ENCODE assay signal across 13 cellular contexts in genomic region chr5:177430972-177431316, GRCh38. TPM values are rescaled to one million over a fixed set of nuclear protein-coding genes. Genes with fewer than 3 reads are reported as not detected.
DNase-seq lines count a peak whose midpoint lies in the region; ATAC-seq, FAIRE-seq and TF ChIP-seq lines count a peak whose summit lies in the region.
"Had no signal": no experiment of that assay in that cellular context is flagged by ENCODE, and none has a peak within 500 bp of the region (broad histone marks: within the 10 kb centered on the region; RNA-seq: fewer than 3 reads in every experiment).

No MANE protein-coding gene starts in this region.

- H3K9me3 Mint-ChIP-seq in activated T-helper 17 cell treated with anti-CD3 and anti-CD28 coated beads, Interleukin-2, amount 50 U/mL, for 72 hours = no peaks in the 10 kb centered on the region
- H3K9me3 Mint-ChIP-seq in neural progenitor cell = no peaks in the 10 kb centered on the region

- peaks cover 1% of the 10 kb centered on the region for H3F3A ChIP-seq in neural progenitor cell (ENCODE audit: low read depth)

- no peak overlapping the region for H3K4me3 ChIP-seq in GM06990 (replicated peaks; ENCODE audit: low read depth, low read length)
- H3K4me3 ChIP-seq in Jurkat, Clone E6-1 (ENCODE audit: low read length) = peak overlapping the region; percentile 50
- H3K4me3 ChIP-seq in neural progenitor cell = no peak overlapping the region

- H3K4me1 Mint-ChIP-seq in activated T-helper 17 cell treated with anti-CD3 and anti-CD28 coated beads, Interleukin-2, amount 50 U/mL, for 72 hours = peaks cover 25% of the 10 kb centered on the region
- H3K4me1 Mint-ChIP-seq in neural progenitor cell = peaks cover 23% of the 10 kb centered on the region

- H4K20me1 ChIP-seq in neural progenitor cell (ENCODE audit: low read depth) = peaks cover 33% of the 10 kb centered on the region

- H3K4me1 ChIP-seq in neural progenitor cell = peaks cover 9% of the 10 kb centered on the region

- no peaks in the 10 kb centered on the region for H3K27me3 Mint-ChIP-seq in activated T-helper 17 cell treated with anti-CD3 and anti-CD28 coated beads, Interleukin-2, amount 50 U/mL, for 72 hours
- H3K27me3 Mint-ChIP-seq in neural progenitor cell (ENCODE audit: insufficient read depth, low read depth) = peaks cover 2% of the 10 kb centered on the region

- H3K36me3 ChIP-seq in GM06990 (ENCODE audit: control insufficient read depth, insufficient read depth, low read length) = peaks cover 39% of the 10 kb centered on the region
- H3K36me3 ChIP-seq in neural progenitor cell = no peaks in the 10 kb centered on the region

- no peak for TF ChIP-seq POLR2A in H54 (IDR thresholded peaks at IDR 0.05; ENCODE audit: low read depth, low read length)

- no peaks in the 10 kb centered on the region for H3K9me3 ChIP-seq in neural progenitor cell (ENCODE audit: low read depth)

- H3K9ac ChIP-seq in neural progenitor cell = no peak overlapping the region

- no peak overlapping the region for H2AFZ ChIP-seq in neural progenitor cell (replicated peaks)

- peak overlapping the region; percentile 75 for H3K27ac Mint-ChIP-seq in activated T-helper 17 cell treated with anti-CD3 and anti-CD28 coated beads, Interleukin-2, amount 50 U/mL, for 72 hours
- H3K27ac Mint-ChIP-seq in neural progenitor cell = no peak overlapping the region

- no peak for FAIRE-seq in H54 (lab: Jason Lieb, UNC)
- FAIRE-seq: RCC 7860 had no signal

- no peaks in the 10 kb centered on the region for H3K27me3 ChIP-seq in GM06990 (replicated peaks; ENCODE audit: control insufficient read depth, insufficient read depth, low read length)
- no peaks in the 10 kb centered on the region for H3K27me3 ChIP-seq in neural progenitor cell

- no peak overlapping the region for H3K27ac ChIP-seq in neural progenitor cell

- DNase-seq in GM06990 (ENCODE audit: extremely low read depth, insufficient read length) (peak; percentile 49), neural progenitor cell (ENCODE audit: low spot score) (no peak), H54 (ENCODE audit: insufficient read length, low spot score) (no peak), NCI-H748 (lab: John Stamatoyannopoulos, UW; ENCODE audit: unreplicated experiment) (no peak), NCI-H1694 treated with DMSO at 0.1 percent for 48 hours (lab: John Stamatoyannopoulos, UW) (no peak)
- DNase-seq in Jurkat, Clone E6-1 (ENCODE audit: low read depth, low spot score) = no peak
- DNase-seq: anterior cingulate cortex, hippocampal formation, NCI-H2081 treated with DMSO at 0.1 percent for 48 hours had no signal

- TF ChIP-seq CTCF in GM06990 (IDR thresholded peaks at IDR 0.05; ENCODE audit: insufficient read depth, low read length, poor library complexity, severe bottlenecking) (no peak), neural progenitor cell (IDR thresholded peaks at IDR 0.05) (no peak)

- H3K36me3 Mint-ChIP-seq in activated T-helper 17 cell treated with anti-CD3 and anti-CD28 coated beads, Interleukin-2, amount 50 U/mL, for 72 hours (ENCODE audit: low read depth) = peaks cover 96% of the 10 kb centered on the region
- peaks cover 4% of the 10 kb centered on the region for H3K36me3 Mint-ChIP-seq in neural progenitor cell

- H3K4me3 Mint-ChIP-seq in activated T-helper 17 cell treated with anti-CD3 and anti-CD28 coated beads, Interleukin-2, amount 50 U/mL, for 72 hours = peak overlapping the region; percentile 97
- H3K4me3 Mint-ChIP-seq in neural progenitor cell = peak overlapping the region; percentile 48

- no peak overlapping the region for H3K4me2 ChIP-seq in neural progenitor cell

- peaks cover 32% of the 10 kb centered on the region for H3K79me2 ChIP-seq in neural progenitor cell (ENCODE audit: low read depth)

- no peak for ATAC-seq in activated T-helper 17 cell treated with anti-CD3 and anti-CD28 coated beads, Interleukin-2, amount 50 U/mL, for 72 hours (replicated peaks)
- ATAC-seq in HG03571 (IDR thresholded peaks at IDR 0.05; ENCODE audit: unreplicated experiment) = no peak

RNA-seq across cellular contexts. Expression of gene GRK6, which starts 4.5 kb away (rescaled TPM):
- 117 TPM for polyA plus RNA-seq in Jurkat, Clone E6-1 (2012; ENCODE audit: insufficient read depth, insufficient read length)
- total RNA-seq in activated T-helper 17 cell treated with anti-CD3 and anti-CD28 coated beads, Interleukin-2, amount 50 U/mL, for 72 hours = 100 to 1,000 TPM; 108 to 130 TPM
- 24.0 and 50.6 TPM in 2 replicates for total RNA-seq in neural progenitor cell (ENCODE audit: low replicate concordance)

RNA-seq across cellular contexts. Expression of gene PRR7, which starts 15.7 kb away (rescaled TPM):
- polyA plus RNA-seq in Jurkat, Clone E6-1 (2012; ENCODE audit: insufficient read depth, insufficient read length) = 10.9 TPM
- 10 to 100 TPM in 1 of 2 donors, 1 to 10 TPM in 1; 8.2 to 13.6 TPM for total RNA-seq in activated T-helper 17 cell treated with anti-CD3 and anti-CD28 coated beads, Interleukin-2, amount 50 U/mL, for 72 hours
- total RNA-seq in neural progenitor cell (ENCODE audit: low replicate concordance) = 4.5 and 31.7 TPM in 2 replicates

RNA-seq across cellular contexts. Expression of gene F12, which starts 21.6 kb away (rescaled TPM):
- polyA plus RNA-seq in Jurkat, Clone E6-1 (2012; ENCODE audit: insufficient read depth, insufficient read length) = 32.1 TPM
- 1 to 10 TPM; 3.7 to 4.6 TPM for total RNA-seq in activated T-helper 17 cell treated with anti-CD3 and anti-CD28 coated beads, Interleukin-2, amount 50 U/mL, for 72 hours
- total RNA-seq in neural progenitor cell (ENCODE audit: low replicate concordance) = 2.0 TPM in 1 of 2 replicates, not detected in the other

RNA-seq across cellular contexts. Expression of gene PFN3, which starts 30.5 kb away (rescaled TPM):
- not detected for polyA plus RNA-seq in Jurkat, Clone E6-1 (2012; ENCODE audit: insufficient read depth, insufficient read length)
- not detected for total RNA-seq in activated T-helper 17 cell treated with anti-CD3 and anti-CD28 coated beads, Interleukin-2, amount 50 U/mL, for 72 hours
- not detected in 2 replicates for total RNA-seq in neural progenitor cell (ENCODE audit: low replicate concordance)
- total RNA-seq: HT1080 had no signal

RNA-seq across cellular contexts. Expression of gene DBN1, which starts 42.5 kb away (rescaled TPM):
- 214 TPM for polyA plus RNA-seq in Jurkat, Clone E6-1 (2012; ENCODE audit: insufficient read depth, insufficient read length)
- total RNA-seq in activated T-helper 17 cell treated with anti-CD3 and anti-CD28 coated beads, Interleukin-2, amount 50 U/mL, for 72 hours = 1 to 10 TPM; 2.3 to 3.1 TPM
- 113 and 338 TPM in 2 replicates for total RNA-seq in neural progenitor cell (ENCODE audit: low replicate concordance)
